ENCODE assay signal across 21 cellular contexts in the genomic region with DNA sequence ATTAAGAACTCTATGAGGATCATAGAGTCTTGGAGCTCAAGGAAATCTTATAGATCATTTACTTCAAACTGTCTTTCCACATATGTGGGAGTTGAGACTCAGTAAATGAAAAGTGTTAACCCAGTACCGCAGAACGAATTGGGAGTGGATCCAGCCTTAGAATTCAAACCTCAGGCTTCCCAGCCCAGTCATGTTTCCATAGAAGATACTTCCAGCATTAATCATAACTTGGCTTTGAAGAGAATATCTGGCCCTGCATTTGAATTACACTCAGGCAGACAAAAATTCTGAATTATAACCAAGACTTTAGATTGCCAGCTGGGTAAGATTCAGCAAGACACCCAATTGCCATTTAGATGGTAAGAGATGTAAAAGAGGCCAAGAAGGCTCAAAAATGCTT.
DNase-seq lines count a peak whose midpoint lies in the region; ATAC-seq, FAIRE-seq and TF ChIP-seq lines count a peak whose summit lies in the region.
"Had no signal": no experiment of that assay in that cellular context is flagged by ENCODE, and none has a peak within 500 bp of the region (broad histone marks: within the 10 kb centered on the region; RNA-seq: fewer than 3 reads in every experiment).

No MANE protein-coding gene starts in this region.

- CTCF ChIA-PET in activated CD4-positive, alpha-beta memory T cell treated with anti-CD3 and anti-CD28 coated beads for 36 hours (lab: Charles Lee), result no interaction called here

- no peaks in the 10 kb centered on the region for H3K9me3 Mint-ChIP-seq in HFFc6
- H3K9me3 Mint-ChIP-seq in activated CD4-positive, alpha-beta memory T cell treated with anti-CD3 and anti-CD28 coated beads for 36 hours, result no peaks in the 10 kb centered on the region

- H3K4me1 ChIP-seq in ACC112 (ENCODE audit: control insufficient read depth, insufficient read depth, low read length, unreplicated experiment) (peaks cover 8% of the 10 kb centered on the region), right cardiac atrium (ENCODE audit: control insufficient read depth, insufficient read depth, low read length) (no peaks in the 10 kb centered on the region)
- H3K4me1 ChIP-seq: A549, upper lobe of left lung had no signal

- H2AFZ ChIP-seq in ACC112 (ENCODE audit: low read length, unreplicated experiment), result peak overlapping the region; percentile 61

- DNase-seq in HFFc6 (peak; percentile 76), bronchial epithelial cell (ENCODE audit: low read depth) (peak; percentile 32), right cardiac atrium (no peak), DMS79 (lab: John Stamatoyannopoulos, UW) (no peak), NCI-H2171 (lab: John Stamatoyannopoulos, UW) (no peak), T-helper 9 cell (no peak)
- no peak for DNase-seq in activated CD4-positive, alpha-beta memory T cell treated with anti-CD3 and anti-CD28 coated beads for 36 hours
- DNase-seq: activated naive CD4-positive, alpha-beta T cell treated with Interleukin-2 at 50 U/mL for 16 hours; caudate nucleus; head of caudate nucleus; NCI-H1417 treated with DMSO at 0.1 percent for 48 hours; SHP77; small intestine; upper lobe of left lung had no signal

- no peaks in the 10 kb centered on the region for H3K9me3 ChIP-seq in right cardiac atrium (ENCODE audit: control insufficient read depth, low read length)
- H3K9me3 ChIP-seq: A549, upper lobe of left lung had no signal

- TF ChIP-seq CTCF in HFFc6 (IDR thresholded peaks at IDR 0.05) (no peak), bronchial epithelial cell (IDR thresholded peaks at IDR 0.05; ENCODE audit: insufficient read depth, low read length, severe bottlenecking) (no peak)

- no peak overlapping the region for H3K4me3 Mint-ChIP-seq in HFFc6
- no peak overlapping the region for H3K4me3 Mint-ChIP-seq in activated CD4-positive, alpha-beta memory T cell treated with anti-CD3 and anti-CD28 coated beads for 36 hours
- H3K4me3 Mint-ChIP-seq: stimulated activated effector memory CD8-positive, alpha-beta T cell treated with anti-CD3 and anti-CD28 coated beads, Interleukin-12 subunit alpha, Interleukin-12 subunit beta, amount 100 ng/mL, for 72 hours had no signal

- no peaks in the 10 kb centered on the region for H3K27me3 ChIP-seq in ACC112 (ENCODE audit: insufficient read depth, low read length)
- H3K27me3 ChIP-seq in bronchial epithelial cell (ENCODE audit: control insufficient read depth, insufficient read depth, low read length), result no peaks in the 10 kb centered on the region
- H3K27me3 ChIP-seq in right cardiac atrium (ENCODE audit: control insufficient read depth, insufficient read depth), result no peaks in the 10 kb centered on the region
- H3K27me3 ChIP-seq: upper lobe of left lung had no signal

- no peak overlapping the region for H3K4me3 ChIP-seq in ACC112 (ENCODE audit: low read depth, low read length)
- no peak overlapping the region for H3K4me3 ChIP-seq in bronchial epithelial cell (ENCODE audit: low read depth, low read length)
- H3K4me3 ChIP-seq in right cardiac atrium (ENCODE audit: low read length), result no peak overlapping the region
- H3K4me3 ChIP-seq: A549, upper lobe of left lung had no signal

- no peaks in the 10 kb centered on the region for H3K36me3 Mint-ChIP-seq in HFFc6 (ENCODE audit: low read depth)
- no peaks in the 10 kb centered on the region for H3K36me3 Mint-ChIP-seq in activated CD4-positive, alpha-beta memory T cell treated with anti-CD3 and anti-CD28 coated beads for 36 hours
- H3K36me3 Mint-ChIP-seq: stimulated activated effector memory CD8-positive, alpha-beta T cell treated with anti-CD3 and anti-CD28 coated beads, Interleukin-12 subunit alpha, Interleukin-12 subunit beta, amount 100 ng/mL, for 72 hours had no signal

- no peaks in the 10 kb centered on the region for H3K27me3 Mint-ChIP-seq in HFFc6 (ENCODE audit: insufficient read depth)
- no peaks in the 10 kb centered on the region for H3K27me3 Mint-ChIP-seq in activated CD4-positive, alpha-beta memory T cell treated with anti-CD3 and anti-CD28 coated beads for 36 hours

- H3K27ac Mint-ChIP-seq in HFFc6, result peak overlapping the region; percentile 11; the same call in 1 of the 2 replicates
- H3K27ac Mint-ChIP-seq in activated CD4-positive, alpha-beta memory T cell treated with anti-CD3 and anti-CD28 coated beads for 36 hours, result no peak overlapping the region
- H3K27ac Mint-ChIP-seq: stimulated activated effector memory CD8-positive, alpha-beta T cell treated with anti-CD3 and anti-CD28 coated beads, Interleukin-12 subunit alpha, Interleukin-12 subunit beta, amount 100 ng/mL, for 72 hours had no signal

- intact Hi-C loops in right cardiac atrium (cut with DNase I), result no loop called here
- intact Hi-C loops in activated CD4-positive, alpha-beta memory T cell treated with anti-CD3 and anti-CD28 coated beads for 36 hours (cut with micrococcal nuclease), result no loop called here

- WGBS in right cardiac atrium, result 59% methylated on average over 2 of the region's 2 CpGs

- H3K4me1 Mint-ChIP-seq in HFFc6 (ENCODE audit: low read depth), result peaks cover 19% of the 10 kb centered on the region
- no peaks in the 10 kb centered on the region for H3K4me1 Mint-ChIP-seq in activated CD4-positive, alpha-beta memory T cell treated with anti-CD3 and anti-CD28 coated beads for 36 hours (ENCODE audit: low read depth)
- H3K4me1 Mint-ChIP-seq: stimulated activated effector memory CD8-positive, alpha-beta T cell treated with anti-CD3 and anti-CD28 coated beads, Interleukin-12 subunit alpha, Interleukin-12 subunit beta, amount 100 ng/mL, for 72 hours had no signal

- POLR2A ChIA-PET in activated CD4-positive, alpha-beta memory T cell treated with anti-CD3 and anti-CD28 coated beads for 36 hours (lab: Charles Lee), result no interaction called here

- H3K36me3 ChIP-seq in ACC112 (ENCODE audit: insufficient read depth, low read length) (no peaks in the 10 kb centered on the region), bronchial epithelial cell (ENCODE audit: control insufficient read depth, insufficient read depth, low read length) (no peaks in the 10 kb centered on the region)
- H3K36me3 ChIP-seq: upper lobe of left lung had no signal

- H3K79me2 ChIP-seq in ACC112 (ENCODE audit: control insufficient read depth, insufficient read depth, low read length, unreplicated experiment), result no peaks in the 10 kb centered on the region

- H3K27ac ChIP-seq in ACC112 (ENCODE audit: low read depth, low read length), result no peak overlapping the region
- H3K27ac ChIP-seq in right cardiac atrium (ENCODE audit: low read length), result no peak overlapping the region
- H3K27ac ChIP-seq: A549, KMS-11, upper lobe of left lung had no signal

- ATAC-seq in right cardiac atrium, result peak; percentile 53 to 78
- ATAC-seq: A549; activated CD4-positive, CD25-positive, alpha-beta regulatory T cell treated with anti-CD3 and anti-CD28 coated beads, Interleukin-2, amount 50 U/mL, for 24 hours; stimulated activated effector memory CD8-positive, alpha-beta T cell treated with anti-CD3 and anti-CD28 coated beads, Interleukin-12 subunit alpha, Interleukin-12 subunit beta, amount 100 ng/mL, for 72 hours had no signal

- no peak for FAIRE-seq in bronchial epithelial cell (lab: Jason Lieb, UNC)
- FAIRE-seq: A549, GM18507, islet of Langerhans, small intestine had no signal

Comparison
In these comparisons a context has a peak if more than half of its experiments do, and no peak if none do; other contexts are left out.
1. DNase-seq: peak in HFFc6 (single experiment) and bronchial epithelial cell (single experiment); none in right cardiac atrium (0 of 3), DMS79 (single experiment), NCI-H2171 (single experiment), activated CD4-positive, alpha-beta memory T cell treated with anti-CD3 and anti-CD28 coated beads for 36 hours (single experiment) and T-helper 9 cell (single experiment).